Comparison of ENCODE assay signal across 33 cellular contexts in the genomic region with DNA sequence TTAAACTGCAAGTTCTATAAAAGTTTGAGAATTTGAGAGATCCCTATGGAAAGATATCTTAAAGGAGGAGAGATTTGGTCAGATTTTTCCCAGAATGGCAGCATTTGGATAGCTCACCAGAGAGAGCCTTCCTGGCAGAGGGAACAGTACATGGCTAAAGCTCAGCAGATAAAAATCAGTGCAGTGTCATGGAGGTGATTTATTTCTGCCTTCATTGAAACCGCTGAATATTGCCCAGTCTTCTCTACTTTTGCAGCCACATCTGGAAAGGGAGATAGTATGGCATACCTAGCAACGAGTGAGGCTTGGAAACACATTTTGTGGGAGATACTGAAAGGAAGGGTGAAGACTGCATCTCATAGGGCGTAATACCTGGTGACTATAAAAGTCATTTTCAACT.
"Had no signal": no experiment of that assay in that cellular context is flagged by ENCODE, and none has a peak within 500 bp of the region (broad histone marks: within the 10 kb centered on the region; RNA-seq: fewer than 3 reads in every experiment).

No MANE protein-coding gene starts in this region.

- ATAC-seq: activated naive CD4-positive, alpha-beta T cell treated with anti-CD3 and anti-CD28 coated beads, Interleukin-2, amount 50 U/mL, for 72 hours; activated naive CD8-positive, alpha-beta T cell treated with anti-CD3 and anti-CD28 coated beads, Interleukin-2, amount 50 U/mL, for 24 hours; activated T-cell treated with anti-CD3 and anti-CD28 coated beads, Interleukin-2, amount 50 U/mL, for 4 hours; activated T-cell treated with anti-CD3 and anti-CD28 coated beads, Interleukin-2, amount 50 U/mL, for 72 hours; activated T-helper 17 cell treated with anti-CD3 and anti-CD28 coated beads, Interleukin-2, amount 50 U/mL, for 72 hours; body of pancreas had no signal

- DNase-seq: activated effector memory CD4-positive, alpha-beta T cell treated with anti-CD3 and anti-CD28 coated beads, Interleukin-2, amount 50 U/mL, for 16 hours; activated effector memory CD4-positive, alpha-beta T cell treated with Interleukin-2 at 50 U/mL for 16 hours; activated gamma-delta T cell; activated gamma-delta T cell treated with Interleukin-2 at 50 U/mL for 16 hours; activated naive CD4-positive, alpha-beta T cell; activated naive CD4-positive, alpha-beta T cell treated with anti-CD3 and anti-CD28 coated beads for 36 hours; activated naive CD4-positive, alpha-beta T cell treated with anti-CD3 and anti-CD28 coated beads, Interleukin-2, amount 10 ng/mL, durations not matched to agents 7 days and 5 days; activated naive CD4-positive, alpha-beta T cell treated with anti-CD3 and anti-CD28 coated beads, Interleukin-2, amount 50 U/mL, for 16 hours; activated naive CD4-positive, alpha-beta T cell treated with Interleukin-2 at 50 U/mL for 16 hours; activated naive CD8-positive, alpha-beta T cell treated with anti-CD3 and anti-CD28 coated beads for 36 hours; activated naive CD8-positive, alpha-beta T cell treated with anti-CD3 and anti-CD28 coated beads, Interleukin-2, amount 10 ng/mL, durations not matched to agents 7 days and 5 days; activated naive CD8-positive, alpha-beta T cell treated with anti-CD3 and anti-CD28 coated beads, Interleukin-2, amount 50 U/mL, for 24 hours; activated T-cell treated with anti-CD3 and anti-CD28 coated beads, Interleukin-2, amount 50 U/mL, for 24 hours; activated T-cell treated with anti-CD3 and anti-CD28 coated beads, Interleukin-2, amount 50 U/mL, for 4 hours; activated T-cell treated with anti-CD3 and anti-CD28 coated beads, Interleukin-2, amount 50 U/mL, for 48 hours; activated T-cell treated with anti-CD3 and anti-CD28 coated beads, Interleukin-2, amount 50 U/mL, for 72 hours; adrenal gland; amniotic stem cell; amygdala; anterior cingulate cortex; aorta; body of pancreas; brain microvascular endothelial cell; caudate nucleus; central memory CD4-positive, alpha-beta T cell; cerebellar nuclear complex had no signal

- H3K4me3 ChIP-seq: adrenal gland, ascending aorta, body of pancreas, breast epithelium, cardiac muscle cell had no signal

- H3K36me3 ChIP-seq: adrenal gland, ascending aorta, brain microvascular endothelial cell, breast epithelium, cardiac muscle cell had no signal

- H3K9me3 ChIP-seq: adrenal gland, ascending aorta, body of pancreas, breast epithelium had no signal

- H3K27me3 ChIP-seq: adrenal gland, ascending aorta, body of pancreas, brain microvascular endothelial cell, breast epithelium, cardiac muscle cell had no signal

- FAIRE-seq: astrocyte, bronchial epithelial cell had no signal

- H3K27ac ChIP-seq: adrenal gland, ascending aorta, body of pancreas, brain microvascular endothelial cell, breast epithelium, cardiac muscle cell had no signal

- H3K4me1 ChIP-seq: adrenal gland, ascending aorta, breast epithelium had no signal
